ENCODE assay signal across 1 cellular context in genomic region chr6:89495961-89496535, GRCh38.
A peak's percentile ranks its signal among the peaks of the same experiment; 100 is the strongest.
TF ChIP-seq lines count a peak whose summit lies in the region.

No MANE protein-coding gene starts in this region.

TF ChIP-seq in K562, 482 proteins besides CTCF, POLR2A, EP300 and RAD21 (continued from another document and continues in another):
- no peak for TF ChIP-seq NR0B1 (IDR thresholded peaks at IDR 0.05; ENCODE audit: partially characterized antibody)
- no peak for TF ChIP-seq RREB1 (CRISPR knock-in tag; IDR thresholded peaks at IDR 0.05)
- TF ChIP-seq ZNF764 (CRISPR knock-in tag; IDR thresholded peaks at IDR 0.05; ENCODE audit: low read depth): no peak
- TF ChIP-seq MTA2 (IDR thresholded peaks at IDR 0.05; ENCODE audit: low read depth): peak; percentile 35; the same call in 1 of the 2 replicates
- TF ChIP-seq BRF2 (IDR thresholded peaks at IDR 0.05; ENCODE audit: borderline replicate concordance, insufficient read depth, insufficient read length): no peak
- no peak for TF ChIP-seq ZBTB26 (CRISPR knock-in tag; IDR thresholded peaks at IDR 0.05)
- TF ChIP-seq GATAD2B (IDR thresholded peaks at IDR 0.05; ENCODE audit: borderline replicate concordance): no peak
- TF ChIP-seq FOXJ3 (CRISPR knock-in tag; IDR thresholded peaks at IDR 0.05): no peak
- TF ChIP-seq SMAD3 (CRISPR knock-in tag; conservative IDR thresholded peaks at IDR 0.05): no peak
- TF ChIP-seq FOXO4 (CRISPR knock-in tag; IDR thresholded peaks at IDR 0.05): no peak
- no peak for TF ChIP-seq ZBTB5 (IDR thresholded peaks at IDR 0.05)
- TF ChIP-seq MAFF (IDR thresholded peaks at IDR 0.05; ENCODE audit: low read length): no peak
- no peak for TF ChIP-seq ZNF24 (IDR thresholded peaks at IDR 0.05)
- no peak for TF ChIP-seq ZBTB34 (CRISPR knock-in tag; IDR thresholded peaks at IDR 0.05)
- TF ChIP-seq SP1 (CRISPR knock-in tag; IDR thresholded peaks at IDR 0.05): no peak
- TF ChIP-seq AFF4 (CRISPR knock-in tag; IDR thresholded peaks at IDR 0.05): no peak
- TF ChIP-seq HIVEP1 (CRISPR knock-in tag; IDR thresholded peaks at IDR 0.05): no peak
- TF ChIP-seq ARNT (IDR thresholded peaks at IDR 0.05): no peak
- no peak for TF ChIP-seq VEZF1 (CRISPR knock-in tag; IDR thresholded peaks at IDR 0.05)
- TF ChIP-seq TCF7 (IDR thresholded peaks at IDR 0.05; ENCODE audit: borderline replicate concordance): no peak
- no peak for TF ChIP-seq NUFIP1 (IDR thresholded peaks at IDR 0.05; ENCODE audit: partially characterized antibody)
- no peak for TF ChIP-seq ELK1 (CRISPR knock-in tag; IDR thresholded peaks at IDR 0.05)
- no peak for TF ChIP-seq CTBP1 (IDR thresholded peaks at IDR 0.05; ENCODE audit: borderline replicate concordance)
- TF ChIP-seq SIX5 (IDR thresholded peaks at IDR 0.05; ENCODE audit: borderline replicate concordance in 1 of 2, insufficient read depth in 1 of 2, low read depth in 1 of 2, low read length in 2 of 2): no peak
- TF ChIP-seq POLR3A (IDR thresholded peaks at IDR 0.05; ENCODE audit: borderline replicate concordance, extremely low read depth, insufficient read depth, insufficient read length): no peak
- no peak for TF ChIP-seq ELF2 (CRISPR knock-in tag; IDR thresholded peaks at IDR 0.05)
- TF ChIP-seq TCF3 (CRISPR knock-in tag; IDR thresholded peaks at IDR 0.05): peak; percentile 76
- TF ChIP-seq PRMT5 (CRISPR knock-in tag; IDR thresholded peaks at IDR 0.05): no peak
- no peak for TF ChIP-seq STAT5A (IDR thresholded peaks at IDR 0.05; ENCODE audit: borderline replicate concordance, low read length)
- no peak for TF ChIP-seq PHB2 (IDR thresholded peaks at IDR 0.05; ENCODE audit: low read depth)
- no peak for TF ChIP-seq HEY1 (CRISPR knock-in tag; IDR thresholded peaks at IDR 0.05; ENCODE audit: borderline replicate concordance)
- TF ChIP-seq DPF2 (IDR thresholded peaks at IDR 0.05): peak; percentile 81
- no peak for TF ChIP-seq ZBTB7A (IDR thresholded peaks at IDR 0.05; ENCODE audit: borderline replicate concordance, control insufficient read depth, low read depth, low read length)
- no peak for TF ChIP-seq POLR2H (tag; IDR thresholded peaks at IDR 0.05; ENCODE audit: low read depth)
